Comparison of ENCODE assay signal across 8 cellular contexts in the genomic region with DNA sequence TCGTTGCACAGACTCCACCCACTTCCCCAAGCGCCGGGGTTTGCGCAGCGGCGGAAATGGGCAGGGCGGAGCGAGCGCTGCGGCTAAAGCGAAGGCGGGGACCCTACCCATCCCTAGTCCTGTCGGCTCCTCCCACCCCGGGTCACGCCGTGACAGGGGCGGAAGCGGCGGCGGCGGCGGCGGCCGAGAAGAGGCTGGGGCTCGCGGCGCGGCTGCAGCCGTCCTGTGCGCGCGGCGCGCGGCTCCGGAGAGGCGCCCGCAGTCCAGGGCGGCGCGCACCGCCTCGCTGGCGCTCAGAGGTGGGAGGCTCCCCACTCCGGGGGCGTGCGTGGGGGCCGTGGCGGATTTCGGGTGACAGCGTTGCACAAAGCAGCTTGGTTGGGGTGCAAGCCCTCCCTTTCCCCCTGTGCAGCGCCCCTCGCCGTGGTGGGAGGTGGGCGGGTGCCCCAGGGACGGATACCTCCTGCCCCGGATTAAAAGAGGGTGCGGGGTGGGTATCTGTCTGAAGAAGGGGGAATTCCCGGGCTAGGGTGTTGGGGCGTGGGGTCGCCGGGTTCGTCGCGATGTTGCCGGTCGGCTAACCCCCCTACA. TPM values are rescaled to one million over a fixed set of nuclear protein-coding genes. Genes with fewer than 3 reads are reported as not detected.
DNase-seq lines count a peak whose midpoint lies in the region; ATAC-seq and TF ChIP-seq lines count a peak whose summit lies in the region.

A gene with protein sequence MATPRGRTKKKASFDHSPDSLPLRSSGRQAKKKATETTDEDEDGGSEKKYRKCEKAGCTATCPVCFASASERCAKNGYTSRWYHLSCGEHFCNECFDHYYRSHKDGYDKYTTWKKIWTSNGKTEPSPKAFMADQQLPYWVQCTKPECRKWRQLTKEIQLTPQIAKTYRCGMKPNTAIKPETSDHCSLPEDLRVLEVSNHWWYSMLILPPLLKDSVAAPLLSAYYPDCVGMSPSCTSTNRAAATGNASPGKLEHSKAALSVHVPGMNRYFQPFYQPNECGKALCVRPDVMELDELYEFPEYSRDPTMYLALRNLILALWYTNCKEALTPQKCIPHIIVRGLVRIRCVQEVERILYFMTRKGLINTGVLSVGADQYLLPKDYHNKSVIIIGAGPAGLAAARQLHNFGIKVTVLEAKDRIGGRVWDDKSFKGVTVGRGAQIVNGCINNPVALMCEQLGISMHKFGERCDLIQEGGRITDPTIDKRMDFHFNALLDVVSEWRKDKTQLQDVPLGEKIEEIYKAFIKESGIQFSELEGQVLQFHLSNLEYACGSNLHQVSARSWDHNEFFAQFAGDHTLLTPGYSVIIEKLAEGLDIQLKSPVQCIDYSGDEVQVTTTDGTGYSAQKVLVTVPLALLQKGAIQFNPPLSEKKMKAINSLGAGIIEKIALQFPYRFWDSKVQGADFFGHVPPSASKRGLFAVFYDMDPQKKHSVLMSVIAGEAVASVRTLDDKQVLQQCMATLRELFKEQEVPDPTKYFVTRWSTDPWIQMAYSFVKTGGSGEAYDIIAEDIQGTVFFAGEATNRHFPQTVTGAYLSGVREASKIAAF (plus strand): TSS at position 150 of the 591 bp plus-strand sequence. CDS start 4,474 bp downstream, outside the sequence.

- TF ChIP-seq CTCF in foreskin fibroblast (IDR thresholded peaks at IDR 0.05; ENCODE audit: low read depth, low read length) (no peak), neural crest cell (conservative IDR thresholded peaks at IDR 0.05) (no peak)

- H3K27ac Mint-ChIP-seq in neural crest cell (ENCODE audit: unreplicated experiment): peak within 1 kb of the TSS; percentile 100

- H3K9me3 Mint-ChIP-seq in neural crest cell: no peaks in the 10 kb centered on the region

- H3K4me1 Mint-ChIP-seq in neural crest cell: peaks cover 31% of the 10 kb centered on the region

- in situ Hi-C loops in KBM-7 (cut with MboI; ENCODE audit: low pct_unique_long_range_greater_than_20kb, low sequenced_read_pairs): no loop called here

- H3K36me3 Mint-ChIP-seq in neural crest cell (ENCODE audit: low read depth): peaks cover 5% of the 10 kb centered on the region

- no peaks in the 10 kb centered on the region for H3K27me3 Mint-ChIP-seq in neural crest cell (ENCODE audit: low read depth)

- peak within 1 kb of the TSS; percentile 85 to 93 for H3K4me3 ChIP-seq in foreskin fibroblast (ENCODE audit: low read depth in 1 of 2, low read length in 2 of 2)

- peak; percentile 87 for ATAC-seq in GM21717 (IDR thresholded peaks at IDR 0.05; ENCODE audit: unreplicated experiment)

- peak within 1 kb of the TSS; percentile 99 for H3K4me3 Mint-ChIP-seq in neural crest cell

- DNase-seq in EH (ENCODE audit: low read depth) (peak; percentile 99), KBM-7 (peak; percentile 98), RKO (ENCODE audit: low spot score) (peak; percentile 96), foreskin fibroblast (peak; percentile 98 to 99), neural crest cell (ENCODE audit: low read depth, low spot score) (no peak), superior temporal gyrus (ENCODE audit: extremely low spot score) (peak; percentile 97)
- peak; percentile 100 for DNase-seq in activated effector memory CD4-positive, alpha-beta T cell treated with anti-CD3 and anti-CD28 coated beads, Interleukin-2, amount 50 U/mL, for 16 hours

RNA-seq across cellular contexts. Expression of the gene that starts here (rescaled TPM):
- 21.5 and 21.6 TPM in 2 replicates for total RNA-seq in neural crest cell
